ENCODE assay signal across 8 cellular contexts in genomic region chr10:51422311-51423120, GRCh38.
DNase-seq lines count a peak whose midpoint lies in the region; ATAC-seq, FAIRE-seq and TF ChIP-seq lines count a peak whose summit lies in the region.

No MANE protein-coding gene starts in this region.

- TF ChIP-seq CTCF in epithelial cell of esophagus (IDR thresholded peaks at IDR 0.05; ENCODE audit: insufficient read depth, low read depth, low read length, missing control alignments) = peak; percentile 80

- no peaks in the 10 kb centered on the region for H3K36me3 ChIP-seq in muscle layer of colon (ENCODE audit: insufficient read depth, low read length)
- no peaks in the 10 kb centered on the region for H3K36me3 ChIP-seq in aorta (ENCODE audit: control insufficient read depth in 1 of 2, insufficient read depth in 2 of 2, low read length in 1 of 2)

- peaks cover 10% of the 10 kb centered on the region for H3K4me1 ChIP-seq in muscle layer of colon (ENCODE audit: insufficient read depth, low read length)
- peaks cover 9 to 23% of the 10 kb centered on the region in 2 donors for H3K4me1 ChIP-seq in aorta (ENCODE audit: control insufficient read depth in 1 of 2, insufficient read depth in 2 of 2, low read length in 2 of 2)

- H3K27ac ChIP-seq in muscle layer of colon (ENCODE audit: low read depth, low read length) = peak overlapping the region; percentile 58
- H3K27ac ChIP-seq in aorta (ENCODE audit: low read depth in 1 of 2, low read length in 2 of 2) = peak overlapping the region; percentile 16 to 85

- ATAC-seq in HG03469 (IDR thresholded peaks at IDR 0.05; ENCODE audit: unreplicated experiment) (peak; percentile 47), aorta (ENCODE audit: low FRiP score) (peak; percentile 78)

- no peak overlapping the region for H3K4me3 ChIP-seq in epithelial cell of esophagus (ENCODE audit: low read length)
- no peak overlapping the region for H3K4me3 ChIP-seq in muscle layer of colon (ENCODE audit: low read depth in 1 of 2, low read length in 2 of 2)
- no peak overlapping the region for H3K4me3 ChIP-seq in aorta (ENCODE audit: low read length in 2 of 2)

- no peaks in the 10 kb centered on the region for H3K9me3 ChIP-seq in muscle layer of colon (ENCODE audit: low read length)
- H3K9me3 ChIP-seq in aorta (ENCODE audit: control insufficient read depth, low read length) = no peaks in the 10 kb centered on the region

- WGBS in aorta, 2 donors = 28 to 31% methylated on average over 6 of the region's 6 CpGs

- peak; percentile 83 for FAIRE-seq in GM19239 (lab: Jason Lieb, UNC)

- intact Hi-C loops in aorta (cut with DNase I) = loop anchor here in 1 of 2 donors (10.0 kb wide), 3 partner anchors 118 to 418 kb away; partner anchors contain the start of gene PRKG1

- H3K27me3 ChIP-seq in muscle layer of colon (ENCODE audit: control insufficient read depth in 1 of 2, insufficient read depth in 2 of 2, low read length in 2 of 2) (no peaks in the 10 kb centered on the region), aorta (ENCODE audit: control insufficient read depth in 1 of 2, insufficient read depth in 2 of 2, low read length in 1 of 2) (no peaks in the 10 kb centered on the region)

- DNase-seq in DMS53 treated with DMSO at 0.1 percent for 48 hours (lab: John Stamatoyannopoulos, UW; ENCODE audit: unreplicated experiment) = peak; percentile 55
- DNase-seq in GM19239 (ENCODE audit: insufficient read length, low spot score) = peak; percentile 4
- DNase-seq in SW 1271 (lab: John Stamatoyannopoulos, UW) = peak; percentile 3 to 20
- DNase-seq in epithelial cell of esophagus (ENCODE audit: low read depth) = peak; percentile 60
- DNase-seq in aorta = peak; percentile 58 to 77
- DNase-seq in NCI-H2171 (lab: John Stamatoyannopoulos, UW) = no peak

- no peak overlapping the region for H3K9ac ChIP-seq in muscle layer of colon (ENCODE audit: low read length)
